ENCODE assay signal across 29 cellular contexts in the genomic region with DNA sequence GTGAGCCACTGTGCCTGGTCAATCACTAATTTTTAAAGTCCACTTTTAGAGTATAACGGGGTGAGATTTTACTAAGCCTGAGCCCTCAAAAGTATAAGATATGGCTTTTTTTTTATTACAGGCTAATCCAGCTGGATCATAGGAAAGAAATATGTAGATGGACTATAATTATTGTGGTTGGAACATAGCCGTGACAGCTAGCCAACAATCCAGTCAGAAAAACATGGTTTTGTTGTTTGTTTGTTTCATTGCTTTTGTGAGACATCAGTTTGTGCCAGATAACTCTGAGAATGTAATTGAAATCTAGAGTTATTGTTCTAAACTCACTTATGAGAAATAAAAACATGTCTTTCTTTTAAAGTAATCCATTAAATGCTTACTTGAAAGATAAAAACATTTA.
"Had no signal": no experiment of that assay in that cellular context is flagged by ENCODE, and none has a peak within 500 bp of the region (broad histone marks: within the 10 kb centered on the region; RNA-seq: fewer than 3 reads in every experiment).

No MANE protein-coding gene starts in this region.

- H3K4me1 ChIP-seq: stomach, suprapubic skin, tibial artery, tibial nerve, transverse colon, upper lobe of left lung, uterus, vagina had no signal

- H3K9me3 ChIP-seq: stomach, suprapubic skin, testis, thoracic aorta, thyroid gland, tibial artery, tibial nerve, transverse colon, upper lobe of left lung, upper lobe of right lung, uterus, vagina had no signal

- ATAC-seq: stimulated activated effector memory CD8-positive, alpha-beta T cell treated with anti-CD3 and anti-CD28 coated beads, Interleukin-12 subunit alpha, Interleukin-12 subunit beta, amount 100 ng/mL, for 72 hours; stimulated activated memory B cell treated with anti-CD40 and anti-IgM and Interleukin-4, amounts not matched to agents 10 μg/mL and 1 μg/mL and 100 μg/mL, for 72 hours; stimulated activated naive B cell treated with anti-CD40 and anti-IgM and Interleukin-4, amounts not matched to agents 10 μg/mL and 1 μg/mL and 100 μg/mL, for 72 hours; stimulated activated naive CD8-positive, alpha-beta T cell treated with anti-CD3 and anti-CD28 coated beads, Interleukin-15, amount 100 ng/mL, for 72 hours; stimulated activated naive CD8-positive, alpha-beta T cell treated with anti-CD3 and anti-CD28 coated beads, Interleukin-15, Interleukin-2, amounts not matched to agents 100 U/mL and 50 U/mL, for 24 hours; upper lobe of right lung had no signal

- H3K27ac Mint-ChIP-seq: stimulated activated effector memory CD8-positive, alpha-beta T cell treated with anti-CD3 and anti-CD28 coated beads, Interleukin-12 subunit alpha, Interleukin-12 subunit beta, amount 100 ng/mL, for 72 hours; stimulated activated naive B cell treated with anti-CD40 and anti-IgM and Interleukin-4, amounts not matched to agents 10 μg/mL and 1 μg/mL and 100 μg/mL, for 72 hours; stimulated activated naive CD8-positive, alpha-beta T cell treated with anti-CD3 and anti-CD28 coated beads, Interleukin-15, Interleukin-2, amounts not matched to agents 100 ng/mL and 50 ng/mL, for 24 hours; type B pancreatic cell had no signal

- H3K27ac ChIP-seq: stomach, suprapubic skin, thoracic aorta, thyroid gland, tibial artery, tibial nerve, transverse colon, upper lobe of left lung, upper lobe of right lung, uterus, vagina had no signal

- H3K36me3 Mint-ChIP-seq: stimulated activated effector memory CD8-positive, alpha-beta T cell treated with anti-CD3 and anti-CD28 coated beads, Interleukin-12 subunit alpha, Interleukin-12 subunit beta, amount 100 ng/mL, for 72 hours; stimulated activated memory B cell treated with anti-CD40 and anti-IgM and Interleukin-4, amounts not matched to agents 10 μg/mL and 1 μg/mL and 100 μg/mL, for 72 hours; stimulated activated naive B cell treated with anti-CD40 and anti-IgM and Interleukin-4, amounts not matched to agents 10 μg/mL and 1 μg/mL and 100 μg/mL, for 72 hours; type B pancreatic cell had no signal

- H3K4me3 ChIP-seq: stomach, suprapubic skin, testis, thoracic aorta, thyroid gland, tibial artery, tibial nerve, transverse colon, upper lobe of left lung, upper lobe of right lung, uterus, vagina had no signal

- DNase-seq: stimulated activated CD4-positive, alpha-beta T cell treated with anti-CD3 and anti-CD28 coated beads, Interleukin-2, amount 100 ng/mL, for 48 hours; stimulated activated CD4-positive, alpha-beta T cell treated with anti-CD3 and anti-CD28 coated beads, Interleukin-4, amount 100 ng/mL, for 1 hour; stimulated activated CD4-positive, alpha-beta T cell treated with anti-CD3 and anti-CD28 coated beads, Interleukin-4, amount 100 ng/mL, for 24 hours; stimulated activated CD4-positive, alpha-beta T cell treated with anti-CD3 and anti-CD28 coated beads, Interleukin-4, amount 100 ng/mL, for 4 hours; stimulated activated CD8-positive, alpha-beta memory T cell treated with anti-CD3 and anti-CD28 coated beads, Interleukin-4, amount 100 ng/mL, for 48 hours; stimulated activated naive B cell treated with anti-CD40 and anti-IgM and Interleukin-4, amounts not matched to agents 10 μg/mL and 1 μg/mL and 100 μg/mL, for 72 hours; stimulated activated naive CD4-positive, alpha-beta T cell; stimulated activated naive CD4-positive, alpha-beta T cell treated with Interleukin-2 at 50 U/mL for 16 hours; stimulated activated naive CD8-positive, alpha-beta T cell treated with anti-CD3 and anti-CD28 coated beads, Interleukin-15, amount 100 ng/mL, for 72 hours; stimulated activated naive CD8-positive, alpha-beta T cell treated with anti-CD3 and anti-CD28 coated beads, Interleukin-15, Interleukin-2, amounts not matched to agents 100 U/mL and 50 U/mL, for 24 hours; stomach; substantia nigra; testis; thyroid gland; tibial artery; transverse colon; trophoblast cell; upper lobe of left lung; upper lobe of right lung; uterus had no signal

- H3K4me3 Mint-ChIP-seq: stimulated activated effector memory CD8-positive, alpha-beta T cell treated with anti-CD3 and anti-CD28 coated beads, Interleukin-12 subunit alpha, Interleukin-12 subunit beta, amount 100 ng/mL, for 72 hours; stimulated activated memory B cell treated with anti-CD40 and anti-IgM and Interleukin-4, amounts not matched to agents 10 μg/mL and 1 μg/mL and 100 μg/mL, for 72 hours; stimulated activated naive B cell treated with anti-CD40 and anti-IgM and Interleukin-4, amounts not matched to agents 10 μg/mL and 1 μg/mL and 100 μg/mL, for 72 hours; stimulated activated naive CD8-positive, alpha-beta T cell treated with anti-CD3 and anti-CD28 coated beads, Interleukin-15, amount 100 ng/mL, for 72 hours; stimulated activated naive CD8-positive, alpha-beta T cell treated with anti-CD3 and anti-CD28 coated beads, Interleukin-15, Interleukin-2, amounts not matched to agents 100 ng/mL and 50 ng/mL, for 24 hours; type B pancreatic cell had no signal

- H3K4me1 Mint-ChIP-seq: stimulated activated effector memory CD8-positive, alpha-beta T cell treated with anti-CD3 and anti-CD28 coated beads, Interleukin-12 subunit alpha, Interleukin-12 subunit beta, amount 100 ng/mL, for 72 hours; stimulated activated naive CD8-positive, alpha-beta T cell treated with anti-CD3 and anti-CD28 coated beads, Interleukin-15, amount 100 ng/mL, for 72 hours had no signal

- H3K27me3 ChIP-seq: stomach, suprapubic skin, testis, thyroid gland, tibial artery, tibial nerve, transverse colon, upper lobe of left lung, upper lobe of right lung, uterus, vagina had no signal

- H3K9me3 Mint-ChIP-seq: stimulated activated effector memory CD8-positive, alpha-beta T cell treated with anti-CD3 and anti-CD28 coated beads, Interleukin-12 subunit alpha, Interleukin-12 subunit beta, amount 100 ng/mL, for 72 hours; stimulated activated memory B cell treated with anti-CD40 and anti-IgM and Interleukin-4, amounts not matched to agents 10 μg/mL and 1 μg/mL and 100 μg/mL, for 72 hours; stimulated activated naive B cell treated with anti-CD40 and anti-IgM and Interleukin-4, amounts not matched to agents 10 μg/mL and 1 μg/mL and 100 μg/mL, for 72 hours; stimulated activated naive CD8-positive, alpha-beta T cell treated with anti-CD3 and anti-CD28 coated beads, Interleukin-15, amount 100 ng/mL, for 72 hours; stimulated activated naive CD8-positive, alpha-beta T cell treated with anti-CD3 and anti-CD28 coated beads, Interleukin-15, Interleukin-2, amounts not matched to agents 100 ng/mL and 50 ng/mL, for 24 hours; type B pancreatic cell had no signal

- H3K36me3 ChIP-seq: stomach, suprapubic skin, thoracic aorta, thyroid gland, tibial artery, tibial nerve, transverse colon, upper lobe of left lung, upper lobe of right lung, uterus, vagina had no signal

- H3K27me3 Mint-ChIP-seq: stimulated activated memory B cell treated with anti-CD40 and anti-IgM and Interleukin-4, amounts not matched to agents 10 μg/mL and 1 μg/mL and 100 μg/mL, for 72 hours; stimulated activated naive B cell treated with anti-CD40 and anti-IgM and Interleukin-4, amounts not matched to agents 10 μg/mL and 1 μg/mL and 100 μg/mL, for 72 hours; stimulated activated naive CD8-positive, alpha-beta T cell treated with anti-CD3 and anti-CD28 coated beads, Interleukin-15, Interleukin-2, amounts not matched to agents 100 ng/mL and 50 ng/mL, for 24 hours; type B pancreatic cell had no signal

- FAIRE-seq: urothelium cell line had no signal
